7 cellular contexts compared by ENCODE assay signal in genomic region chr6:152635949-152636674, GRCh38. TPM values are rescaled to one million over a fixed set of nuclear protein-coding genes. Genes with fewer than 3 reads are reported as not detected.
DNase-seq lines count a peak whose midpoint lies in the region; ATAC-seq, FAIRE-seq and TF ChIP-seq lines count a peak whose summit lies in the region.

No MANE protein-coding gene starts in this region.

- H3K4me1 ChIP-seq in kidney (ENCODE audit: control insufficient read depth in 1 of 2, insufficient read depth in 1 of 2, low read depth in 1 of 2, low read length in 2 of 2) (peaks cover 0 to 4% of the 10 kb centered on the region in 2 donors), smooth muscle cell (ENCODE audit: low read depth) (peaks cover 4% of the 10 kb centered on the region)

- H3K36me3 ChIP-seq in kidney (ENCODE audit: control insufficient read depth in 1 of 2, insufficient read depth in 2 of 2, low read length in 2 of 2) (no peaks in the 10 kb centered on the region), smooth muscle cell (ENCODE audit: low read depth) (no peaks in the 10 kb centered on the region)

- H3K4me3 ChIP-seq in HL-60 (replicated peaks; ENCODE audit: insufficient read depth, low read length): peak overlapping the region; percentile 41
- H3K4me3 ChIP-seq in kidney (ENCODE audit: low read length in 2 of 2): peak overlapping the region; percentile 80 to 93
- peak overlapping the region; percentile 53 for H3K4me3 ChIP-seq in smooth muscle cell

- no peaks in the 10 kb centered on the region for H4K20me1 ChIP-seq in smooth muscle cell (ENCODE audit: low read depth)

- H3K79me2 ChIP-seq in smooth muscle cell (ENCODE audit: low read depth): no peaks in the 10 kb centered on the region

- H3K9me3 ChIP-seq in kidney (ENCODE audit: control insufficient read depth in 1 of 2, low read length in 2 of 2): no peaks in the 10 kb centered on the region
- no peaks in the 10 kb centered on the region for H3K9me3 ChIP-seq in smooth muscle cell (replicated peaks; ENCODE audit: low read depth)

- H2AFZ ChIP-seq in smooth muscle cell (ENCODE audit: low read depth): peak overlapping the region; percentile 68

- intact Hi-C loops in kidney (cut with DNase I): no loop called here

- FAIRE-seq in kidney (lab: Jason Lieb, UNC): no peak

- H3K9ac ChIP-seq in kidney (ENCODE audit: low read length in 2 of 2): peak overlapping the region; percentile 3 to 46
- no peak overlapping the region for H3K9ac ChIP-seq in smooth muscle cell (ENCODE audit: low read depth)

- DNase-seq in HL-60 (ENCODE audit: low read depth in 1 of 2, low spot score in 1 of 2): no peak
- peak; percentile 96 for DNase-seq in cerebellar cortex (ENCODE audit: low spot score)
- peak; percentile 83 for DNase-seq in kidney
- DNase-seq in smooth muscle cell (lab: John Stamatoyannopoulos, UW; ENCODE audit: unreplicated experiment): no peak
- no peak for DNase-seq in NCI-H345 treated with DMSO at 0.1 percent for 48 hours (lab: John Stamatoyannopoulos, UW; ENCODE audit: unreplicated experiment)
- DNase-seq in NCI-H1092 (lab: John Stamatoyannopoulos, UW): no peak

- no peaks in the 10 kb centered on the region for H3F3A ChIP-seq in smooth muscle cell (ENCODE audit: low read depth)

- WGBS in smooth muscle cell (ENCODE audit: low lambda C conversion rate): 3% methylated on average over 27 of the region's 27 CpGs

- peak overlapping the region; percentile 97 for H3K4me2 ChIP-seq in smooth muscle cell

- H3K27me3 ChIP-seq in HL-60 (ENCODE audit: insufficient read depth, poor library complexity, severe bottlenecking) (peaks cover 23% of the 10 kb centered on the region), smooth muscle cell (ENCODE audit: low read depth) (peaks cover 56% of the 10 kb centered on the region)

- TF ChIP-seq CTCF in HL-60 (IDR thresholded peaks at IDR 0.05; ENCODE audit: insufficient read depth, low read length) (no peak), kidney (IDR thresholded peaks at IDR 0.05; ENCODE audit: borderline replicate concordance, extremely low read depth, insufficient read depth) (no peak), smooth muscle cell (IDR thresholded peaks at IDR 0.05; ENCODE audit: borderline replicate concordance, insufficient read depth, poor library complexity, severe bottlenecking) (no peak)

- H3K27ac ChIP-seq in HL-60 (replicated peaks) (no peak overlapping the region), kidney (ENCODE audit: low read depth in 2 of 2, low read length in 2 of 2) (peak overlapping the region; percentile 63 to 82), smooth muscle cell (ENCODE audit: low read depth) (no peak overlapping the region)

- peak; percentile 44 for ATAC-seq in GM18909 (IDR thresholded peaks at IDR 0.05; ENCODE audit: poor library complexity, unreplicated experiment)

RNA-seq across cellular contexts. Expression of gene SYNE1, which starts 1.1 kb away (rescaled TPM):
- total RNA-seq in kidney (216 TPM), smooth muscle cell (56.2 and 97.5 TPM in 2 replicates)
- polyA plus RNA-seq in kidney (ENCODE audit: insufficient read depth, low read depth, low replicate concordance) (47.8 TPM), smooth muscle cell (18.2 and 31.3 TPM in 2 replicates)

Comparison
In these comparisons a context has a peak if more than half of its experiments do, and no peak if none do; other contexts are left out.
1. DNase-seq: peak in cerebellar cortex (single experiment) and kidney (single experiment); none in HL-60 (0 of 2), smooth muscle cell (single experiment), NCI-H345 treated with DMSO at 0.1 percent for 48 hours (single experiment) and NCI-H1092 (single experiment).
2. H3K27ac ChIP-seq: peak in kidney (2 of 2); none in HL-60 (single experiment) and smooth muscle cell (single experiment).
3. Peak in every context shown above with its lines, with median percentiles within 50 percentile points of each other: H3K4me3 ChIP-seq.